In genomic region chr3:171833006-171833405, GRCh38 we compare ENCODE assay signal across 30 cellular contexts. TPM values are rescaled to one million over a fixed set of nuclear protein-coding genes. Genes with fewer than 3 reads are reported as not detected.
A peak's percentile ranks its signal among the peaks of the same experiment; 100 is the strongest.
DNase-seq lines count a peak whose midpoint lies in the region; ATAC-seq, FAIRE-seq and TF ChIP-seq lines count a peak whose summit lies in the region.
"Had no signal": no experiment of that assay in that cellular context is flagged by ENCODE, and none has a peak within 500 bp of the region (broad histone marks: within the 10 kb centered on the region; RNA-seq: fewer than 3 reads in every experiment).

No MANE protein-coding gene starts in this region.

- H3K9me3 ChIP-seq in heart right ventricle: no peaks in the 10 kb centered on the region
- no peaks in the 10 kb centered on the region for H3K9me3 ChIP-seq in mesenchymal stem cell (ENCODE audit: control insufficient read depth, low read length)
- no peaks in the 10 kb centered on the region for H3K9me3 ChIP-seq in uterus
- H3K9me3 ChIP-seq in thyroid gland: no peaks in the 10 kb centered on the region
- H3K9me3 ChIP-seq: stomach had no signal

- no peak overlapping the region for H4K91ac ChIP-seq in mesenchymal stem cell (ENCODE audit: low read length)

- H3K36me3 ChIP-seq in heart right ventricle: no peaks in the 10 kb centered on the region
- no peaks in the 10 kb centered on the region for H3K36me3 ChIP-seq in brain microvascular endothelial cell (replicated peaks)
- H3K36me3 ChIP-seq in mesenchymal stem cell (ENCODE audit: control insufficient read depth in 1 of 2, insufficient read depth in 2 of 2, low read depth in 1 of 2, low read length in 2 of 2): no peaks in the 10 kb centered on the region
- H3K36me3 ChIP-seq in uterus: no peaks in the 10 kb centered on the region
- H3K36me3 ChIP-seq in thyroid gland: no peaks in the 10 kb centered on the region
- H3K36me3 ChIP-seq: stomach had no signal

- no peak overlapping the region for H3K4me2 ChIP-seq in mesenchymal stem cell (ENCODE audit: low read length, poor library complexity, severe bottlenecking)

- no peak overlapping the region for H3K4ac ChIP-seq in mesenchymal stem cell (ENCODE audit: low read depth in 1 of 2, low read length in 2 of 2)

- 65 to 74% methylated on average over 5 of the region's 5 CpGs for WGBS in heart right ventricle, 2 donors
- 40% methylated on average over 1 of the region's 5 CpGs for WGBS in mesenchymal stem cell
- WGBS in thyroid gland, 2 donors: 73 to 75% methylated on average over 5 of the region's 5 CpGs

- DNase-seq in heart right ventricle (no peak), Right ventricle myocardium inferior (ENCODE audit: missing footprints) (no peak), brain microvascular endothelial cell (no peak), mesenchymal stem cell (no peak), uterus (no peak), GM12892 (ENCODE audit: insufficient read length) (no peak), thyroid gland (no peak)
- DNase-seq: activated CD4-positive, alpha-beta T cell treated with anti-CD3 and anti-CD28 coated beads for 48 hours; anterior cingulate cortex; Calu3; cortex of kidney; DMS79; effector memory CD4-positive, alpha-beta T cell; erythroblast; hippocampal formation; mammary epithelial cell; NCI-H146; NCI-H345; SHP77; stomach had no signal

- no peak for FAIRE-seq in GM12892 (lab: Jason Lieb, UNC)
- FAIRE-seq: frontal cortex had no signal

- no peak overlapping the region for H2BK5ac ChIP-seq in mesenchymal stem cell (ENCODE audit: low read depth, low read length, poor library complexity, severe bottlenecking)

- H3K14ac ChIP-seq in mesenchymal stem cell (ENCODE audit: low read length in 2 of 2): no peak overlapping the region

- H3K79me1 ChIP-seq in mesenchymal stem cell (replicated peaks; ENCODE audit: low read length, poor library complexity, severe bottlenecking): no peaks in the 10 kb centered on the region

- intact Hi-C loops in heart right ventricle (cut with DNase I): loop anchor here in 4 of 10 donors (2.0 to 10.0 kb wide), 10 partner anchors 22 to 502 kb away; partner anchors contain the start of genes FNDC3B (in 1 of the 4) and PLD1 (in 1 of the 4)
- intact Hi-C loops in Right ventricle myocardium inferior (cut with DNase I): loop anchor here (5.0 to 10.0 kb wide), 3 partner anchors 186 to 482 kb away; no protein-coding TSS in a partner anchor
- intact Hi-C loops in uterus (cut with DNase I; ENCODE audit: low total_unique reads): no loop called here
- intact Hi-C loops in thyroid gland (cut with DNase I): no loop called here

- H2BK12ac ChIP-seq in mesenchymal stem cell (ENCODE audit: low read length in 2 of 2): no peak overlapping the region

- no peaks in the 10 kb centered on the region for H3K27me3 ChIP-seq in heart right ventricle
- H3K27me3 ChIP-seq in brain microvascular endothelial cell (replicated peaks): no peaks in the 10 kb centered on the region
- H3K27me3 ChIP-seq in mesenchymal stem cell (ENCODE audit: control insufficient read depth in 1 of 2, insufficient read depth in 1 of 2, low read length in 2 of 2): no peaks in the 10 kb centered on the region
- H3K27me3 ChIP-seq in uterus: no peaks in the 10 kb centered on the region
- H3K27me3 ChIP-seq in thyroid gland: no peaks in the 10 kb centered on the region
- H3K27me3 ChIP-seq: stomach had no signal

- H4K8ac ChIP-seq in mesenchymal stem cell (ENCODE audit: low read length): no peak overlapping the region

- ATAC-seq in heart right ventricle: no peak
- no peak for ATAC-seq in Right ventricle myocardium inferior
- no peak for ATAC-seq in GM21447 (IDR thresholded peaks at IDR 0.05; ENCODE audit: unreplicated experiment)
- ATAC-seq: HCT116, Panc1 had no signal

- no peak overlapping the region for H2BK120ac ChIP-seq in mesenchymal stem cell (ENCODE audit: low read depth, low read length)

- peak overlapping the region in 8 of 10 donors; percentile 5 to 81 (median 60) for H3K27ac ChIP-seq in heart right ventricle
- H3K27ac ChIP-seq in brain microvascular endothelial cell: peak overlapping the region; percentile 73
- H3K27ac ChIP-seq in mesenchymal stem cell (ENCODE audit: low read length, poor library complexity, severe bottlenecking): no peak overlapping the region
- peak overlapping the region; percentile 28 to 44 for H3K27ac ChIP-seq in uterus
- H3K27ac ChIP-seq in thyroid gland: peak overlapping the region in 1 of 3 donors; percentile 13
- H3K27ac ChIP-seq: parathyroid adenoma, VCaP had no signal

- TF ChIP-seq POLR2A in uterus (IDR thresholded peaks at IDR 0.05): no peak
- no peak for TF ChIP-seq POLR2A in GM12892 (IDR thresholded peaks at IDR 0.05; ENCODE audit: low read depth, low read length)
- TF ChIP-seq POLR2A in thyroid gland (IDR thresholded peaks at IDR 0.05): no peak

- no peak overlapping the region for H3K18ac ChIP-seq in mesenchymal stem cell (ENCODE audit: low read depth in 1 of 2, low read length in 2 of 2)

- TF ChIP-seq CTCF in heart right ventricle (IDR thresholded peaks at IDR 0.05) (no peak), brain microvascular endothelial cell (IDR thresholded peaks at IDR 0.05; ENCODE audit: low read depth, low read length, missing control alignments) (no peak), uterus (IDR thresholded peaks at IDR 0.05) (no peak), thyroid gland (IDR thresholded peaks at IDR 0.05) (no peak)

- in situ Hi-C loops in brain microvascular endothelial cell (cut with HindIII; ENCODE audit: low pct_ligation_motif_present, low sequenced_read_pairs): no loop called here

- H3K9ac ChIP-seq in mesenchymal stem cell (ENCODE audit: low read length): peak overlapping the region; percentile 48
- H3K9ac ChIP-seq: parathyroid adenoma had no signal

- H2AFZ ChIP-seq in mesenchymal stem cell (ENCODE audit: low read depth, low read length): no peak overlapping the region
- H2AFZ ChIP-seq: parathyroid adenoma had no signal

- H3K4me3 ChIP-seq in heart right ventricle (no peak overlapping the region), brain microvascular endothelial cell (ENCODE audit: low read depth, low read length) (no peak overlapping the region), mesenchymal stem cell (ENCODE audit: insufficient read depth in 1 of 2, low read depth in 1 of 2, low read length in 2 of 2) (no peak overlapping the region), uterus (no peak overlapping the region), thyroid gland (replicated peaks in 1 of 3) (no peak overlapping the region)
- H3K4me3 ChIP-seq: stomach had no signal

- H2BK15ac ChIP-seq in mesenchymal stem cell (ENCODE audit: low read depth, poor library complexity, severe bottlenecking): no peak overlapping the region

- no peak overlapping the region for H2AK5ac ChIP-seq in mesenchymal stem cell (ENCODE audit: low read length, severe bottlenecking)

- H3K23ac ChIP-seq in mesenchymal stem cell (ENCODE audit: low read length in 2 of 2): no peak overlapping the region

- H3K4me1 ChIP-seq in heart right ventricle (peaks cover 6 to 85% (median 56%) of the 10 kb centered on the region in 9 donors), mesenchymal stem cell (ENCODE audit: control insufficient read depth, insufficient read depth, low read depth, low read length) (peaks cover 3% of the 10 kb centered on the region), uterus (peaks cover 0 to 4% of the 10 kb centered on the region in 2 donors), thyroid gland (no peaks in the 10 kb centered on the region)

RNA-seq across cellular contexts. Expression of gene TMEM212, which starts 10.1 kb away (rescaled TPM):
- not detected for total RNA-seq in heart right ventricle
- polyA plus RNA-seq in heart right ventricle: not detected
- total RNA-seq in Right ventricle myocardium inferior: not detected
- 0.06 TPM for polyA plus RNA-seq in mesenchymal stem cell (2013, experiment 1 of 2)
- not detected for polyA plus RNA-seq in mesenchymal stem cell (2013, experiment 2 of 2)
- total RNA-seq in uterus: 1 to 10 TPM in 1 of 4 donors, not detected in 3; 1.2 TPM
- polyA plus RNA-seq in GM12892 (2012; ENCODE audit: missing spikeins): not detected
- total RNA-seq in thyroid gland: not detected
- total RNA-seq: A172; activated CD8-positive, alpha-beta memory T cell treated with anti-CD3 and anti-CD28 coated beads for 36 hours; Calu3; frontal cortex; LHCN-M2; mammary epithelial cell; neural crest cell; stomach had no signal
- polyA plus RNA-seq: mammary epithelial cell, stomach had no signal

RNA-seq across cellular contexts. Expression of gene PLD1, which starts 22.7 kb away (rescaled TPM):
- total RNA-seq in heart right ventricle (10 to 100 TPM; 51.4 to 83.3 (median 67.1) TPM), Right ventricle myocardium inferior (78.0 TPM), uterus (10 to 100 TPM; 15.6 to 94.8 (median 30.8) TPM), thyroid gland (10 to 100 TPM; 13.0 to 21.7 (median 19.8) TPM)
- polyA plus RNA-seq in heart right ventricle: 10 to 100 TPM; 10.5 to 13.3 TPM
- polyA plus RNA-seq in mesenchymal stem cell (2013, experiment 1 of 2): 18.9 TPM
- 18.3 TPM for polyA plus RNA-seq in mesenchymal stem cell (2013, experiment 2 of 2)
- polyA plus RNA-seq in GM12892 (2012; ENCODE audit: missing spikeins): 5.2 TPM
